10 cellular contexts compared by ENCODE assay signal in genomic region chr9:14031015-14031414, GRCh38.
A peak's percentile ranks its signal among the peaks of the same experiment; 100 is the strongest.
DNase-seq lines count a peak whose midpoint lies in the region; ATAC-seq and TF ChIP-seq lines count a peak whose summit lies in the region.
"Had no signal": no experiment of that assay in that cellular context is flagged by ENCODE, and none has a peak within 500 bp of the region (broad histone marks: within the 10 kb centered on the region; RNA-seq: fewer than 3 reads in every experiment).

No MANE protein-coding gene starts in this region.

- no peaks in the 10 kb centered on the region for H3K27me3 Mint-ChIP-seq in endodermal cell (ENCODE audit: insufficient read depth)
- H3K27me3 Mint-ChIP-seq in effector memory CD8-positive, alpha-beta T cell, result no peaks in the 10 kb centered on the region

- peaks cover 20% of the 10 kb centered on the region for H3K4me1 Mint-ChIP-seq in endodermal cell
- H3K4me1 Mint-ChIP-seq in effector memory CD8-positive, alpha-beta T cell (ENCODE audit: low read depth in 2 of 2), result peaks cover 0 to 1% of the 10 kb centered on the region in 2 donors

- no peaks in the 10 kb centered on the region for H3K9me3 Mint-ChIP-seq in endodermal cell
- peaks cover 2 to 10% of the 10 kb centered on the region in 2 donors for H3K9me3 Mint-ChIP-seq in effector memory CD8-positive, alpha-beta T cell
- H3K9me3 Mint-ChIP-seq: T-helper 2 cell treated with Interferon-gamma antibody and Interleukin-4, amounts not matched to agents 5 μg/mL and 100 μg/mL, for 36 hours had no signal

- ATAC-seq in left lung (no peak), HG03196 (IDR thresholded peaks at IDR 0.05; ENCODE audit: unreplicated experiment) (no peak)
- no peak for ATAC-seq in effector memory CD8-positive, alpha-beta T cell (replicated peaks)

- WGBS in endodermal cell (ENCODE audit: insufficient coverage in 1 of 2, insufficient read length in 1 of 2), 2 experiments, result 43 to 53% methylated on average over 7 to 8 of the region's 8 CpGs

- no peak overlapping the region for H3K27ac Mint-ChIP-seq in endodermal cell
- H3K27ac Mint-ChIP-seq in effector memory CD8-positive, alpha-beta T cell, result no peak overlapping the region
- H3K27ac Mint-ChIP-seq: T-helper 2 cell treated with Interferon-gamma antibody and Interleukin-4, amounts not matched to agents 5 μg/mL and 100 μg/mL, for 36 hours had no signal

- H3K36me3 ChIP-seq in endodermal cell (ENCODE audit: control insufficient read depth, insufficient read depth, low read length), result no peaks in the 10 kb centered on the region
- no peaks in the 10 kb centered on the region for H3K36me3 ChIP-seq in left lung
- H3K36me3 ChIP-seq in stomach smooth muscle (ENCODE audit: control insufficient read depth in 2 of 2, insufficient read depth in 2 of 2, low read length in 2 of 2), result no peaks in the 10 kb centered on the region

- H3K4me1 ChIP-seq in endodermal cell (ENCODE audit: control insufficient read depth, insufficient read depth, low read length) (peaks cover 3% of the 10 kb centered on the region), left lung (peaks cover 0 to 22% of the 10 kb centered on the region in 2 donors), stomach smooth muscle (ENCODE audit: control insufficient read depth, insufficient read depth, low read length) (peaks cover 21% of the 10 kb centered on the region)

- no peak overlapping the region for H3K4me3 Mint-ChIP-seq in endodermal cell
- H3K4me3 Mint-ChIP-seq in effector memory CD8-positive, alpha-beta T cell, result no peak overlapping the region
- H3K4me3 Mint-ChIP-seq: T-helper 2 cell treated with Interferon-gamma antibody and Interleukin-4, amounts not matched to agents 5 μg/mL and 100 μg/mL, for 36 hours had no signal

- no peaks in the 10 kb centered on the region for H3K36me3 Mint-ChIP-seq in endodermal cell (ENCODE audit: low read depth)
- no peaks in the 10 kb centered on the region for H3K36me3 Mint-ChIP-seq in effector memory CD8-positive, alpha-beta T cell (ENCODE audit: insufficient read depth)

- intact Hi-C loops in left lung (cut with DNase I), result no loop called here

- H3K9ac ChIP-seq in endodermal cell (ENCODE audit: extremely low read depth, low read length, poor library complexity, severe bottlenecking), result no peak overlapping the region
- H3K9ac ChIP-seq in stomach smooth muscle (ENCODE audit: low read length in 2 of 2), result peak overlapping the region; percentile 14 to 43

- H3K27me3 ChIP-seq in endodermal cell (ENCODE audit: control insufficient read depth, insufficient read depth, low read length, poor library complexity, severe bottlenecking) (no peaks in the 10 kb centered on the region), left lung (no peaks in the 10 kb centered on the region), stomach smooth muscle (ENCODE audit: control insufficient read depth in 1 of 2, insufficient read depth in 2 of 2, low read length in 2 of 2) (no peaks in the 10 kb centered on the region)

- peak overlapping the region; percentile 1 for H3K27ac ChIP-seq in endodermal cell (ENCODE audit: low read depth, low read length)
- H3K27ac ChIP-seq in left lung, result peak overlapping the region; percentile 64 to 77
- peak overlapping the region; percentile 92 for H3K27ac ChIP-seq in stomach smooth muscle (ENCODE audit: low read length)

- no peak overlapping the region for H3K4me3 ChIP-seq in endodermal cell (ENCODE audit: low read length)
- no peak overlapping the region for H3K4me3 ChIP-seq in left lung
- H3K4me3 ChIP-seq in stomach smooth muscle (ENCODE audit: low read length in 2 of 2), result peak overlapping the region; percentile 54 to 72

- H3K9me3 ChIP-seq in endodermal cell (ENCODE audit: control insufficient read depth, low read length), result no peaks in the 10 kb centered on the region
- H3K9me3 ChIP-seq in left lung, result no peaks in the 10 kb centered on the region
- no peaks in the 10 kb centered on the region for H3K9me3 ChIP-seq in stomach smooth muscle (ENCODE audit: control insufficient read depth in 2 of 2, low read length in 2 of 2)

- peak; percentile 21 for DNase-seq in NCI-H2107 (lab: John Stamatoyannopoulos, UW)
- peak; percentile 63 for DNase-seq in endodermal cell
- DNase-seq in left lung, result no peak
- no peak for DNase-seq in occipital lobe (lab: John Stamatoyannopoulos, UW)
- DNase-seq in effector memory CD8-positive, alpha-beta T cell, result no peak
- no peak for DNase-seq in activated T-cell treated with anti-CD3 and anti-CD28 coated beads for 4 hours
- DNase-seq: activated effector memory CD4-positive, alpha-beta T cell treated with Interleukin-2 at 50 U/mL for 16 hours had no signal

- TF ChIP-seq CTCF in endodermal cell (conservative IDR thresholded peaks at IDR 0.05) (peak; percentile 59), left lung (IDR thresholded peaks at IDR 0.05) (no peak)

Comparison
In these comparisons a context has a peak if more than half of its experiments do, and no peak if none do; other contexts are left out.
1. DNase-seq: peak in NCI-H2107 (single experiment) and endodermal cell (single experiment); none in left lung (0 of 2), occipital lobe (single experiment), effector memory CD8-positive, alpha-beta T cell (0 of 3) and activated T-cell treated with anti-CD3 and anti-CD28 coated beads for 4 hours (single experiment).
2. H3K27ac ChIP-seq: peak in every context shown above with its lines; median percentile 92 in stomach smooth muscle; 70 in left lung; 1 in endodermal cell.
3. H3K4me3 ChIP-seq: peak in stomach smooth muscle (2 of 2); none in endodermal cell (single experiment) and left lung (0 of 2).